ENCODE assay signal across 1 cellular context in the genomic region with DNA sequence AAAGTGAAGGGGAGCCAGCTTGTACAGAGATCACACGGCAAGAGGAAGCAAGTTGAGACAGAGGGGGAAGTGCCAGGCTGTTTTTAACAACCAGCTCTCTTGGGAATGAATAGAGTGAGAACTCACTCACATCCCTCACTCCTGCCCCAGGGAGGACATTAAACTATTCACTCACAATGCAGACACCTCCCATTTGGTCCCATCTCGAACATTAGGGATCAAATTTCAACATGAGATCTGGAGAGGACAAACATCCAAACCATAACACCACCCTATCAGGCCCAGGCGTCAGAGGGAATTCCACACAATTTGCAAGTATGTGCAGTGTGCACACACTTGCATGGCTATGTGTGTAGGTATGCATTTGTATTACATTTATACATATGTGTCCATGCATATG.
TF ChIP-seq lines count a peak whose summit lies in the region.

No MANE protein-coding gene starts in this region.

TF ChIP-seq in HEK293, 187 proteins besides CTCF, POLR2A, EP300 and RAD21 (continued from another document and continues in another):
- no peak for TF ChIP-seq ZBTB49 (tag by site-specific recombination; IDR thresholded peaks at IDR 0.05; ENCODE audit: low read depth)
- TF ChIP-seq ZNF692 (tag by site-specific recombination; IDR thresholded peaks at IDR 0.05): no peak
- TF ChIP-seq REST (tag by site-specific recombination; IDR thresholded peaks at IDR 0.05): no peak
- TF ChIP-seq ZNF248 (tag by site-specific recombination; IDR thresholded peaks at IDR 0.05): no peak
- TF ChIP-seq ZNF560 (tag by site-specific recombination; IDR thresholded peaks at IDR 0.05; ENCODE audit: borderline replicate concordance): no peak
- TF ChIP-seq ZNF600 (tag by site-specific recombination; IDR thresholded peaks at IDR 0.05): peak; percentile 85
- TF ChIP-seq EGR2 (tag by site-specific recombination; IDR thresholded peaks at IDR 0.05; ENCODE audit: low read depth): no peak
- 0 out of 2 replicates have a peak, but pooled peaks have one; percentile 2 for TF ChIP-seq ZBTB17 (tag by site-specific recombination; IDR thresholded peaks at IDR 0.05)
- no peak for TF ChIP-seq ZNF513 (tag by site-specific recombination; IDR thresholded peaks at IDR 0.05)
- no peak for TF ChIP-seq HOXC10 (CRISPR knock-in tag; IDR thresholded peaks at IDR 0.05)
- TF ChIP-seq, protein P1, sequence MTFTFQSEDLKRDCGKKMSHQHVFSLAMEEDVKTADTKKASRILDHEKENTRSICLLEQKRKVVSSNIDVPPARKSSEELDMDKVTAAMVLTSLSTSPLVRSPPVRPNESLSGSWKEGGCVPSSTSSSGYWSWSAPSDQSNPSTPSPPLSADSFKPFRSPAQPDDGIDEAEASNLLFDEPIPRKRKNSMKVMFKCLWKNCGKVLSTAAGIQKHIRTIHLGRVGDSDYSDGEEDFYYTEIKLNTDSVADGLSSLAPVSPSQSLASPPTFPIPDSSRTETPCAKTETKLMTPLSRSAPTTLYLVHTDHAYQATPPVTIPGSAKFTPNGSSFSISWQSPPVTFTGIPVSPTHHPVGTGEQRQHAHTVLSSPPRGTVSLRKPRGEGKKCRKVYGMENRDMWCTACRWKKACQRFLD (tag by site-specific recombination; IDR thresholded peaks at IDR 0.05): no peak
- TF ChIP-seq ZNF785 (tag by site-specific recombination; IDR thresholded peaks at IDR 0.05): no peak
- no peak for TF ChIP-seq ZNF335 (tag by site-specific recombination; conservative IDR thresholded peaks at IDR 0.05)
- TF ChIP-seq ZNF324 (tag by site-specific recombination; IDR thresholded peaks at IDR 0.05): no peak
- TF ChIP-seq ZNF174 (tag by site-specific recombination; IDR thresholded peaks at IDR 0.05): no peak
- no peak for TF ChIP-seq ZBTB10 (tag by site-specific recombination; IDR thresholded peaks at IDR 0.05)
- TF ChIP-seq ZNF37A (tag by site-specific recombination; IDR thresholded peaks at IDR 0.05): no peak
- TF ChIP-seq, protein P2, sequence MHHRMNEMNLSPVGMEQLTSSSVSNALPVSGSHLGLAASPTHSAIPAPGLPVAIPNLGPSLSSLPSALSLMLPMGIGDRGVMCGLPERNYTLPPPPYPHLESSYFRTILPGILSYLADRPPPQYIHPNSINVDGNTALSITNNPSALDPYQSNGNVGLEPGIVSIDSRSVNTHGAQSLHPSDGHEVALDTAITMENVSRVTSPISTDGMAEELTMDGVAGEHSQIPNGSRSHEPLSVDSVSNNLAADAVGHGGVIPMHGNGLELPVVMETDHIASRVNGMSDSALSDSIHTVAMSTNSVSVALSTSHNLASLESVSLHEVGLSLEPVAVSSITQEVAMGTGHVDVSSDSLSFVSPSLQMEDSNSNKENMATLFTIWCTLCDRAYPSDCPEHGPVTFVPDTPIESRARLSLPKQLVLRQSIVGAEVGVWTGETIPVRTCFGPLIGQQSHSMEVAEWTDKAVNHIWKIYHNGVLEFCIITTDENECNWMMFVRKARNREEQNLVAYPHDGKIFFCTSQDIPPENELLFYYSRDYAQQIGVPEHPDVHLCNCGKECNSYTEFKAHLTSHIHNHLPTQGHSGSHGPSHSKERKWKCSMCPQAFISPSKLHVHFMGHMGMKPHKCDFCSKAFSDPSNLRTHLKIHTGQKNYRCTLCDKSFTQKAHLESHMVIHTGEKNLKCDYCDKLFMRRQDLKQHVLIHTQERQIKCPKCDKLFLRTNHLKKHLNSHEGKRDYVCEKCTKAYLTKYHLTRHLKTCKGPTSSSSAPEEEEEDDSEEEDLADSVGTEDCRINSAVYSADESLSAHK (tag by site-specific recombination; IDR thresholded peaks at IDR 0.05): no peak; the same call in 1 of the 2 replicates
- no peak for TF ChIP-seq ZFP69B (tag by site-specific recombination; IDR thresholded peaks at IDR 0.05)
- no peak for TF ChIP-seq ZNF792 (tag by site-specific recombination; IDR thresholded peaks at IDR 0.05)
- TF ChIP-seq ZSCAN23 (tag by site-specific recombination; IDR thresholded peaks at IDR 0.05): no peak
- no peak for TF ChIP-seq ZNF610 (tag by site-specific recombination; IDR thresholded peaks at IDR 0.05; ENCODE audit: borderline replicate concordance)
- peak; percentile 32; the same call in 1 of the 2 replicates for TF ChIP-seq IKZF3 (tag by site-specific recombination; IDR thresholded peaks at IDR 0.05)
- TF ChIP-seq SALL2 (tag by site-specific recombination; IDR thresholded peaks at IDR 0.05; ENCODE audit: borderline replicate concordance): no peak
- no peak for TF ChIP-seq ZBTB1 (tag by site-specific recombination; IDR thresholded peaks at IDR 0.05)
- no peak for TF ChIP-seq ZNF837 (tag by site-specific recombination; IDR thresholded peaks at IDR 0.05)
- TF ChIP-seq PRDM2 (tag by site-specific recombination; IDR thresholded peaks at IDR 0.05; ENCODE audit: borderline replicate concordance): no peak
- TF ChIP-seq, protein P3, sequence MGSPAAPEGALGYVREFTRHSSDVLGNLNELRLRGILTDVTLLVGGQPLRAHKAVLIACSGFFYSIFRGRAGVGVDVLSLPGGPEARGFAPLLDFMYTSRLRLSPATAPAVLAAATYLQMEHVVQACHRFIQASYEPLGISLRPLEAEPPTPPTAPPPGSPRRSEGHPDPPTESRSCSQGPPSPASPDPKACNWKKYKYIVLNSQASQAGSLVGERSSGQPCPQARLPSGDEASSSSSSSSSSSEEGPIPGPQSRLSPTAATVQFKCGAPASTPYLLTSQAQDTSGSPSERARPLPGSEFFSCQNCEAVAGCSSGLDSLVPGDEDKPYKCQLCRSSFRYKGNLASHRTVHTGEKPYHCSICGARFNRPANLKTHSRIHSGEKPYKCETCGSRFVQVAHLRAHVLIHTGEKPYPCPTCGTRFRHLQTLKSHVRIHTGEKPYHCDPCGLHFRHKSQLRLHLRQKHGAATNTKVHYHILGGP (tag by site-specific recombination; IDR thresholded peaks at IDR 0.05): no peak
- no peak for TF ChIP-seq ZNF274 (IDR thresholded peaks at IDR 0.05; ENCODE audit: low read length)
- TF ChIP-seq ZNF274 (tag by site-specific recombination; IDR thresholded peaks at IDR 0.05; ENCODE audit: borderline replicate concordance): no peak; the same call in 1 of the 2 replicates
